2 cellular contexts compared by ENCODE assay signal in the genomic region with DNA sequence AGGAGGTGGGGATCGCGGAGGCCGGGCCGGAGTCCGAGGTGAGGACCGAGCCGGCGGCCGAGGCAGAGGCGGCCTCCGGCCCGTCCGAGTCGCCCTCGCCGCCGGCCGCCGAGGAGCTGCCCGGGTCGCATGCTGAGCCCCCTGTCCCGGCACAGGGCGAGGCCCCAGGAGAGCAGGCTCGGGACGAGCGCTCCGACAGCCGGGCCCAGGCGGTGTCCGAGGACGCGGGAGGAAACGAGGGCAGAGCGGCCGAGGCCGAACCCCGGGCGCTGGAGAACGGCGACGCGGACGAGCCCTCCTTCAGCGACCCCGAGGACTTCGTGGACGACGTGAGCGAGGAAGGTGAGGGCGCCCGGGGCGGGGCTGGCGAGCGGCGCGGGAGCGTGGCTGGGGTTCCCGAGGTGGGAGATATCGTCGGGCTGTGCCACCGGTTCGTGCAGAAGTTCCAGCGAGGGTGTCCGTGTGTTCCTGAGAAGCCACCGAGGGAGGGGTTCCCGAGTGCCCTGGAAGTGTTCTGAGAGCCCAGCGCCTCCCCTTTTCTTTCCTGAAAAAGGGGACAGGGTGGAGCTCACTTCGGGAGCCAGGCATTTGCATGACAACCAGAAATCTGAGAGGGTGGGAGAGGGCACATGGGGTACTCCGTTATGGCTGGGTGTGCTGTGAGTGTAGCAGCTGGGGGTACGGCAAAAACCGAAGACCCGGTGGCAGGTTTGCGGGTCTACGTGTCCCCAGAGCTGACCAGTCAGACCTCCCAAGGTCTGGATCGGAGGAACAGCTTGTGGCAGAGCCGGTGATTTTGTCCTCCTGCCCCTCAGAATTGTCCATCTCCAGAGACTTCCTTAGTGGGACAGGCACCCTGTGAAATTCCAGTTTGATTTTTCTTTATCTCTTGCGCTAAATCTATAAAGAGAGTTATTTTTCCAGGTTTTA.
A peak's percentile ranks its signal among the peaks of the same experiment; 100 is the strongest.
TF ChIP-seq lines count a peak whose summit lies in the region.

No MANE protein-coding gene starts in this region.

TF ChIP-seq in GM12878, 131 proteins besides CTCF, POLR2A, EP300 and RAD21:
- peak; percentile 14; the same call in 1 of the 2 replicates for TF ChIP-seq POLR2AphosphoS5 (IDR thresholded peaks at IDR 0.05; ENCODE audit: low read length)
- 0 out of 2 replicates have a peak, but pooled peaks have one; percentile 3 for TF ChIP-seq ZNF687 (IDR thresholded peaks at IDR 0.05)
- no peak for TF ChIP-seq HDAC6 (IDR thresholded peaks at IDR 0.05; ENCODE audit: unreplicated experiment)
- no peak; the same call in 1 of the 2 replicates for TF ChIP-seq NKRF (conservative IDR thresholded peaks at IDR 0.05)

TF ChIP-seq in HepG2, 621 proteins besides CTCF, POLR2A, EP300 and RAD21 (continues in another document):
- TF ChIP-seq ELF3 (CRISPR knock-in tag; IDR thresholded peaks at IDR 0.05): no peak
- TF ChIP-seq SAFB2 (CRISPR knock-in tag; IDR thresholded peaks at IDR 0.05; ENCODE audit: borderline replicate concordance, low read depth): no peak
- TF ChIP-seq ZNF234 (CRISPR knock-in tag; conservative IDR thresholded peaks at IDR 0.05): no peak
- TF ChIP-seq ZNF224 (CRISPR knock-in tag; IDR thresholded peaks at IDR 0.05): no peak
- 0 out of 2 replicates have a peak, but pooled peaks have one; percentile 24 for TF ChIP-seq ZNF235 (CRISPR knock-in tag; IDR thresholded peaks at IDR 0.05; ENCODE audit: borderline replicate concordance)
- TF ChIP-seq, protein P1, sequence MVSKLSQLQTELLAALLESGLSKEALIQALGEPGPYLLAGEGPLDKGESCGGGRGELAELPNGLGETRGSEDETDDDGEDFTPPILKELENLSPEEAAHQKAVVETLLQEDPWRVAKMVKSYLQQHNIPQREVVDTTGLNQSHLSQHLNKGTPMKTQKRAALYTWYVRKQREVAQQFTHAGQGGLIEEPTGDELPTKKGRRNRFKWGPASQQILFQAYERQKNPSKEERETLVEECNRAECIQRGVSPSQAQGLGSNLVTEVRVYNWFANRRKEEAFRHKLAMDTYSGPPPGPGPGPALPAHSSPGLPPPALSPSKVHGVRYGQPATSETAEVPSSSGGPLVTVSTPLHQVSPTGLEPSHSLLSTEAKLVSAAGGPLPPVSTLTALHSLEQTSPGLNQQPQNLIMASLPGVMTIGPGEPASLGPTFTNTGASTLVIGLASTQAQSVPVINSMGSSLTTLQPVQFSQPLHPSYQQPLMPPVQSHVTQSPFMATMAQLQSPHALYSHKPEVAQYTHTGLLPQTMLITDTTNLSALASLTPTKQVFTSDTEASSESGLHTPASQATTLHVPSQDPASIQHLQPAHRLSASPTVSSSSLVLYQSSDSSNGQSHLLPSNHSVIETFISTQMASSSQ (IDR thresholded peaks at IDR 0.05; ENCODE audit: low read depth): no peak
- TF ChIP-seq, protein P1 (CRISPR knock-in tag; IDR thresholded peaks at IDR 0.05; ENCODE audit: borderline replicate concordance): no peak
- TF ChIP-seq ZBTB7B (CRISPR knock-in tag; IDR thresholded peaks at IDR 0.05): no peak
- TF ChIP-seq, protein P2, sequence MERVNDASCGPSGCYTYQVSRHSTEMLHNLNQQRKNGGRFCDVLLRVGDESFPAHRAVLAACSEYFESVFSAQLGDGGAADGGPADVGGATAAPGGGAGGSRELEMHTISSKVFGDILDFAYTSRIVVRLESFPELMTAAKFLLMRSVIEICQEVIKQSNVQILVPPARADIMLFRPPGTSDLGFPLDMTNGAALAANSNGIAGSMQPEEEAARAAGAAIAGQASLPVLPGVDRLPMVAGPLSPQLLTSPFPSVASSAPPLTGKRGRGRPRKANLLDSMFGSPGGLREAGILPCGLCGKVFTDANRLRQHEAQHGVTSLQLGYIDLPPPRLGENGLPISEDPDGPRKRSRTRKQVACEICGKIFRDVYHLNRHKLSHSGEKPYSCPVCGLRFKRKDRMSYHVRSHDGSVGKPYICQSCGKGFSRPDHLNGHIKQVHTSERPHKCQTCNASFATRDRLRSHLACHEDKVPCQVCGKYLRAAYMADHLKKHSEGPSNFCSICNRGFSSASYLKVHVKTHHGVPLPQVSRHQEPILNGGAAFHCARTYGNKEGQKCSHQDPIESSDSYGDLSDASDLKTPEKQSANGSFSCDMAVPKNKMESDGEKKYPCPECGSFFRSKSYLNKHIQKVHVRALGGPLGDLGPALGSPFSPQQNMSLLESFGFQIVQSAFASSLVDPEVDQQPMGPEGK (CRISPR knock-in tag; IDR thresholded peaks at IDR 0.05): no peak
- TF ChIP-seq ZNF136 (CRISPR knock-in tag; IDR thresholded peaks at IDR 0.05; ENCODE audit: low read depth): no peak
- no peak for TF ChIP-seq MED8 (CRISPR knock-in tag; IDR thresholded peaks at IDR 0.05; ENCODE audit: insufficient replicate concordance)
- no peak for TF ChIP-seq CENPBD1 (CRISPR knock-in tag; IDR thresholded peaks at IDR 0.05; ENCODE audit: borderline replicate concordance, low read depth)
- no peak for TF ChIP-seq ERF (CRISPR knock-in tag; IDR thresholded peaks at IDR 0.05)
- TF ChIP-seq ZNF333 (CRISPR knock-in tag; IDR thresholded peaks at IDR 0.05; ENCODE audit: borderline replicate concordance): peak; percentile 70; the same call in 1 of the 2 replicates
- TF ChIP-seq SMAD9 (CRISPR knock-in tag; IDR thresholded peaks at IDR 0.05): no peak
- TF ChIP-seq ZNF329 (CRISPR knock-in tag; IDR thresholded peaks at IDR 0.05; ENCODE audit: low read depth): no peak
- TF ChIP-seq, protein P3, sequence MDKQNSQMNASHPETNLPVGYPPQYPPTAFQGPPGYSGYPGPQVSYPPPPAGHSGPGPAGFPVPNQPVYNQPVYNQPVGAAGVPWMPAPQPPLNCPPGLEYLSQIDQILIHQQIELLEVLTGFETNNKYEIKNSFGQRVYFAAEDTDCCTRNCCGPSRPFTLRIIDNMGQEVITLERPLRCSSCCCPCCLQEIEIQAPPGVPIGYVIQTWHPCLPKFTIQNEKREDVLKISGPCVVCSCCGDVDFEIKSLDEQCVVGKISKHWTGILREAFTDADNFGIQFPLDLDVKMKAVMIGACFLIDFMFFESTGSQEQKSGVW (CRISPR knock-in tag; IDR thresholded peaks at IDR 0.05; ENCODE audit: borderline replicate concordance): no peak
- TF ChIP-seq ZIK1 (CRISPR knock-in tag; IDR thresholded peaks at IDR 0.05; ENCODE audit: borderline replicate concordance, low read depth): 0 out of 2 replicates have a peak, but pooled peaks have one; percentile 10
- 0 out of 2 replicates have a peak, but pooled peaks have one; percentile 6 for TF ChIP-seq ZBTB7A (CRISPR knock-in tag; IDR thresholded peaks at IDR 0.05)
- TF ChIP-seq, protein P4, sequence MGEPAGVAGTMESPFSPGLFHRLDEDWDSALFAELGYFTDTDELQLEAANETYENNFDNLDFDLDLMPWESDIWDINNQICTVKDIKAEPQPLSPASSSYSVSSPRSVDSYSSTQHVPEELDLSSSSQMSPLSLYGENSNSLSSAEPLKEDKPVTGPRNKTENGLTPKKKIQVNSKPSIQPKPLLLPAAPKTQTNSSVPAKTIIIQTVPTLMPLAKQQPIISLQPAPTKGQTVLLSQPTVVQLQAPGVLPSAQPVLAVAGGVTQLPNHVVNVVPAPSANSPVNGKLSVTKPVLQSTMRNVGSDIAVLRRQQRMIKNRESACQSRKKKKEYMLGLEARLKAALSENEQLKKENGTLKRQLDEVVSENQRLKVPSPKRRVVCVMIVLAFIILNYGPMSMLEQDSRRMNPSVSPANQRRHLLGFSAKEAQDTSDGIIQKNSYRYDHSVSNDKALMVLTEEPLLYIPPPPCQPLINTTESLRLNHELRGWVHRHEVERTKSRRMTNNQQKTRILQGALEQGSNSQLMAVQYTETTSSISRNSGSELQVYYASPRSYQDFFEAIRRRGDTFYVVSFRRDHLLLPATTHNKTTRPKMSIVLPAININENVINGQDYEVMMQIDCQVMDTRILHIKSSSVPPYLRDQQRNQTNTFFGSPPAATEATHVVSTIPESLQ (CRISPR knock-in tag; conservative IDR thresholded peaks at IDR 0.05): no peak
- 0 out of 4 replicates have a peak, but pooled peaks of 1 of the 2 experiments have one; percentile 5 for TF ChIP-seq HMGXB4 (CRISPR knock-in tag; IDR thresholded peaks at IDR 0.05; ENCODE audit: borderline replicate concordance in 1 of 2, low read depth in 1 of 2)
- no peak for TF ChIP-seq ZNF816 (CRISPR knock-in tag; IDR thresholded peaks at IDR 0.05; ENCODE audit: borderline replicate concordance)
- TF ChIP-seq SATB2 (CRISPR knock-in tag; IDR thresholded peaks at IDR 0.05): no peak
- TF ChIP-seq KMT2A (CRISPR knock-in tag; IDR thresholded peaks at IDR 0.05): 0 out of 2 replicates have a peak, but pooled peaks have one; percentile 44
- TF ChIP-seq, protein P5, sequence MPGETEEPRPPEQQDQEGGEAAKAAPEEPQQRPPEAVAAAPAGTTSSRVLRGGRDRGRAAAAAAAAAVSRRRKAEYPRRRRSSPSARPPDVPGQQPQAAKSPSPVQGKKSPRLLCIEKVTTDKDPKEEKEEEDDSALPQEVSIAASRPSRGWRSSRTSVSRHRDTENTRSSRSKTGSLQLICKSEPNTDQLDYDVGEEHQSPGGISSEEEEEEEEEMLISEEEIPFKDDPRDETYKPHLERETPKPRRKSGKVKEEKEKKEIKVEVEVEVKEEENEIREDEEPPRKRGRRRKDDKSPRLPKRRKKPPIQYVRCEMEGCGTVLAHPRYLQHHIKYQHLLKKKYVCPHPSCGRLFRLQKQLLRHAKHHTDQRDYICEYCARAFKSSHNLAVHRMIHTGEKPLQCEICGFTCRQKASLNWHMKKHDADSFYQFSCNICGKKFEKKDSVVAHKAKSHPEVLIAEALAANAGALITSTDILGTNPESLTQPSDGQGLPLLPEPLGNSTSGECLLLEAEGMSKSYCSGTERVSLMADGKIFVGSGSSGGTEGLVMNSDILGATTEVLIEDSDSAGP (CRISPR knock-in tag; IDR thresholded peaks at IDR 0.05; ENCODE audit: borderline replicate concordance): 0 out of 2 replicates have a peak, but pooled peaks have one; percentile 30
- 0 out of 2 replicates have a peak, but pooled peaks have one; percentile 18 for TF ChIP-seq HOXA3 (CRISPR knock-in tag; IDR thresholded peaks at IDR 0.05)
- no peak for TF ChIP-seq HMG20A (CRISPR knock-in tag; IDR thresholded peaks at IDR 0.05; ENCODE audit: borderline replicate concordance)
- no peak for TF ChIP-seq ZNF557 (CRISPR knock-in tag; IDR thresholded peaks at IDR 0.05)
- TF ChIP-seq TOPORS (CRISPR knock-in tag; IDR thresholded peaks at IDR 0.05): peak; percentile 6; the same call in 1 of the 2 replicates
- TF ChIP-seq, protein P6, sequence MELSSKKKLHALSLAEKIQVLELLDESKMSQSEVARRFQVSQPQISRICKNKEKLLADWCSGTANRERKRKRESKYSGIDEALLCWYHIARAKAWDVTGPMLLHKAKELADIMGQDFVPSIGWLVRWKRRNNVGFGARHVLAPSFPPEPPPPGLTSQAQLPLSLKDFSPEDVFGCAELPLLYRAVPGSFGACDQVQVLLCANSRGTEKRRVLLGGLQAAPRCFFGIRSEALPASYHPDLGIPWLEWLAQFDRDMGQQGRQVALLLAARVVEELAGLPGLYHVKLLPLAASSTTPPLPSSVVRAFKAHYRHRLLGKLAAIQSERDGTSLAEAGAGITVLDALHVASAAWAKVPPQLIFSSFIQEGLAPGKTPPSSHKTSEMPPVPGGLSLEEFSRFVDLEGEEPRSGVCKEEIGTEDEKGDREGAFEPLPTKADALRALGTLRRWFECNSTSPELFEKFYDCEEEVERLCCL (CRISPR knock-in tag; IDR thresholded peaks at IDR 0.05; ENCODE audit: borderline replicate concordance): no peak
- TF ChIP-seq ZBTB14 (CRISPR knock-in tag; IDR thresholded peaks at IDR 0.05): 0 out of 2 replicates have a peak, but pooled peaks have one; percentile 6
- peak; percentile 85 for TF ChIP-seq RBFOX2 (IDR thresholded peaks at IDR 0.05; ENCODE audit: low read depth, low read length)
- no peak for TF ChIP-seq RFXAP (CRISPR knock-in tag; IDR thresholded peaks at IDR 0.05; ENCODE audit: borderline replicate concordance)
- TF ChIP-seq AGO1 (IDR thresholded peaks at IDR 0.05; ENCODE audit: low read depth, low read length, poor library complexity, severe bottlenecking): peak; percentile 45
- TF ChIP-seq MIER3 (CRISPR knock-in tag; IDR thresholded peaks at IDR 0.05; ENCODE audit: borderline replicate concordance): no peak
- TF ChIP-seq ZKSCAN5 (CRISPR knock-in tag; IDR thresholded peaks at IDR 0.05): no peak
- TF ChIP-seq KLF13 (CRISPR knock-in tag; IDR thresholded peaks at IDR 0.05): no peak
- TF ChIP-seq ZNF331 (CRISPR knock-in tag; IDR thresholded peaks at IDR 0.05): no peak
- TF ChIP-seq ZNF468 (CRISPR knock-in tag; IDR thresholded peaks at IDR 0.05): 0 out of 2 replicates have a peak, but pooled peaks have one; percentile 30
- no peak for TF ChIP-seq ETV6 (CRISPR knock-in tag; conservative IDR thresholded peaks at IDR 0.05)
- TF ChIP-seq ONECUT2 (CRISPR knock-in tag; IDR thresholded peaks at IDR 0.05): no peak
- no peak for TF ChIP-seq FOXA3 (CRISPR knock-in tag; IDR thresholded peaks at IDR 0.05)
